1 cellular context compared by ENCODE assay signal in the genomic region with DNA sequence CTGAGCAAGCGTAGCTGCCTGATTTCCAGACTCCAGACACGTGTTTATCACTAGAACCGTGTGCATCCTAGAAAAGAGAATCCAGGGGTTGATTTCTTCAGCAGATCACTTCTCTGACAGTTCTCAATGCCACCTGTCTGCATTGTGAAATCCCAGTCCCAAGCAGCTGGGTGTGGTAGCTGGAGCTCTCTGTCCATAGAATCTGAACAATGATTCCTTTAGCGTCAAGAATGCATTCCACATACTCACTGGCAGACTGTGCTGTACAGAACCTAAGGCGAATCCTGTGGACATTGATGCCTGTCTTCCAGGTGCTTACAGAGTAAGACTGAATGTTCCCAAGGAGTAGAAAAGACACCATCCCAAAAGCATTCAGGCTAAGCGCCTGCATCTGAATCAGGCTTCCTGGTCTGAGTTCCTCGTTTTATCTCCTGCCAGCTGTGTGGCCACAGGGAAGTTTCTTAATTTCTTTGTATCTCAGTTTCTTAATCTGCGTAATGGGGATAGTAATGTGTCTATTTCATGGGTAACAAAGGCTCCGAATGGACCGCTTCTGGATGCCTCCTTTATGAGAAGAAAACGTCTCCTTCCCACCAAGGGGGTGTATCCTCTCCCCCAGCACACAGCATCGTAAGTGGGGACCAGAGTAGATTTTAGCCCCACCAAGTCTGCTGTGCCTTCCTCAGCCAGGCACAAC.
TF ChIP-seq lines count a peak whose summit lies in the region.

No MANE protein-coding gene starts in this region.

TF ChIP-seq in HepG2, 621 proteins besides CTCF, POLR2A, EP300 and RAD21:
- TF ChIP-seq ZNF703 (CRISPR knock-in tag; IDR thresholded peaks at IDR 0.05; ENCODE audit: borderline replicate concordance) (no peak), SOX13 (IDR thresholded peaks at IDR 0.05) (no peak), SOX13 (CRISPR knock-in tag; conservative IDR thresholded peaks at IDR 0.05 in 1 of 2, IDR thresholded peaks at IDR 0.05 in 1 of 2) (peak in 1 of 2 experiments; percentile 34; a peak in 1 of 4 replicates), GZF1 (CRISPR knock-in tag; IDR thresholded peaks at IDR 0.05) (no peak), MXI1 (IDR thresholded peaks at IDR 0.05; ENCODE audit: borderline replicate concordance, low read depth, low read length) (no peak), CEBPB (IDR thresholded peaks at IDR 0.05; ENCODE audit: borderline replicate concordance, low read depth, low read length) (peak; percentile 80; the same call in 1 of the 2 replicates), ZNF570 (CRISPR knock-in tag; IDR thresholded peaks at IDR 0.05; ENCODE audit: borderline replicate concordance) (no peak), TBP (CRISPR knock-in tag; IDR thresholded peaks at IDR 0.05) (no peak), NCOR1 (IDR thresholded peaks at IDR 0.05; ENCODE audit: borderline replicate concordance, low read length) (no peak), CEBPG (CRISPR knock-in tag; IDR thresholded peaks at IDR 0.05) (peak; percentile 54), CHD4 (IDR thresholded peaks at IDR 0.05; ENCODE audit: borderline replicate concordance, low read length) (no peak), ZNF629 (CRISPR knock-in tag; conservative IDR thresholded peaks at IDR 0.05) (peak; percentile 64), ZFP62 (CRISPR knock-in tag; IDR thresholded peaks at IDR 0.05) (no peak), IKZF4 (CRISPR knock-in tag; IDR thresholded peaks at IDR 0.05; ENCODE audit: borderline replicate concordance, low read depth, not compliant biosample characterization) (no peak), FOXJ3 (CRISPR knock-in tag; IDR thresholded peaks at IDR 0.05; ENCODE audit: borderline replicate concordance) (no peak), PITX1 (CRISPR knock-in tag; IDR thresholded peaks at IDR 0.05) (no peak), NFE2L2 (IDR thresholded peaks at IDR 0.05; ENCODE audit: low read length) (no peak), SAP130 (CRISPR knock-in tag; IDR thresholded peaks at IDR 0.05; ENCODE audit: low read depth) (peak; percentile 33; the same call in 1 of the 2 replicates), ZNF501 (CRISPR knock-in tag; IDR thresholded peaks at IDR 0.05) (no peak), MYNN (CRISPR knock-in tag; IDR thresholded peaks at IDR 0.05; ENCODE audit: low read depth) (no peak), RFX3 (CRISPR knock-in tag; IDR thresholded peaks at IDR 0.05) (no peak), ZNF773 (CRISPR knock-in tag; IDR thresholded peaks at IDR 0.05; ENCODE audit: borderline replicate concordance) (no peak), ZKSCAN5 (CRISPR knock-in tag; IDR thresholded peaks at IDR 0.05) (no peak), NCOA2 (CRISPR knock-in tag; IDR thresholded peaks at IDR 0.05) (no peak), ZFAT (CRISPR knock-in tag; conservative IDR thresholded peaks at IDR 0.05) (no peak), ZNF441 (CRISPR knock-in tag; IDR thresholded peaks at IDR 0.05; ENCODE audit: borderline replicate concordance) (no peak), RBAK (CRISPR knock-in tag; IDR thresholded peaks at IDR 0.05) (no peak), MEF2D (CRISPR knock-in tag; IDR thresholded peaks at IDR 0.05) (no peak), ATAD3A (CRISPR knock-in tag; IDR thresholded peaks at IDR 0.05) (no peak), ZNF619 (CRISPR knock-in tag; IDR thresholded peaks at IDR 0.05) (no peak), SMARCE1 (IDR thresholded peaks at IDR 0.05; ENCODE audit: borderline replicate concordance) (no peak), PAWR (CRISPR knock-in tag; IDR thresholded peaks at IDR 0.05; ENCODE audit: borderline replicate concordance) (no peak), ZNF33B (CRISPR knock-in tag; IDR thresholded peaks at IDR 0.05) (no peak), MYC (CRISPR knock-in tag; IDR thresholded peaks at IDR 0.05; ENCODE audit: borderline replicate concordance) (no peak), NFKB2 (CRISPR knock-in tag; IDR thresholded peaks at IDR 0.05; ENCODE audit: borderline replicate concordance) (no peak), PHF21A (CRISPR knock-in tag; IDR thresholded peaks at IDR 0.05) (no peak), ZKSCAN1 (IDR thresholded peaks at IDR 0.05; ENCODE audit: low read length) (no peak), U2AF2 (IDR thresholded peaks at IDR 0.05; ENCODE audit: low read depth, low read length) (no peak), ZNF879 (CRISPR knock-in tag; IDR thresholded peaks at IDR 0.05) (no peak), SMAD1 (CRISPR knock-in tag; IDR thresholded peaks at IDR 0.05; ENCODE audit: borderline replicate concordance, low read depth) (no peak)
- TF ChIP-seq, protein P1, sequence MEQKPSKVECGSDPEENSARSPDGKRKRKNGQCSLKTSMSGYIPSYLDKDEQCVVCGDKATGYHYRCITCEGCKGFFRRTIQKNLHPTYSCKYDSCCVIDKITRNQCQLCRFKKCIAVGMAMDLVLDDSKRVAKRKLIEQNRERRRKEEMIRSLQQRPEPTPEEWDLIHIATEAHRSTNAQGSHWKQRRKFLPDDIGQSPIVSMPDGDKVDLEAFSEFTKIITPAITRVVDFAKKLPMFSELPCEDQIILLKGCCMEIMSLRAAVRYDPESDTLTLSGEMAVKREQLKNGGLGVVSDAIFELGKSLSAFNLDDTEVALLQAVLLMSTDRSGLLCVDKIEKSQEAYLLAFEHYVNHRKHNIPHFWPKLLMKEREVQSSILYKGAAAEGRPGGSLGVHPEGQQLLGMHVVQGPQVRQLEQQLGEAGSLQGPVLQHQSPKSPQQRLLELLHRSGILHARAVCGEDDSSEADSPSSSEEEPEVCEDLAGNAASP (CRISPR knock-in tag; IDR thresholded peaks at IDR 0.05; ENCODE audit: borderline replicate concordance): no peak
- TF ChIP-seq, protein P2, sequence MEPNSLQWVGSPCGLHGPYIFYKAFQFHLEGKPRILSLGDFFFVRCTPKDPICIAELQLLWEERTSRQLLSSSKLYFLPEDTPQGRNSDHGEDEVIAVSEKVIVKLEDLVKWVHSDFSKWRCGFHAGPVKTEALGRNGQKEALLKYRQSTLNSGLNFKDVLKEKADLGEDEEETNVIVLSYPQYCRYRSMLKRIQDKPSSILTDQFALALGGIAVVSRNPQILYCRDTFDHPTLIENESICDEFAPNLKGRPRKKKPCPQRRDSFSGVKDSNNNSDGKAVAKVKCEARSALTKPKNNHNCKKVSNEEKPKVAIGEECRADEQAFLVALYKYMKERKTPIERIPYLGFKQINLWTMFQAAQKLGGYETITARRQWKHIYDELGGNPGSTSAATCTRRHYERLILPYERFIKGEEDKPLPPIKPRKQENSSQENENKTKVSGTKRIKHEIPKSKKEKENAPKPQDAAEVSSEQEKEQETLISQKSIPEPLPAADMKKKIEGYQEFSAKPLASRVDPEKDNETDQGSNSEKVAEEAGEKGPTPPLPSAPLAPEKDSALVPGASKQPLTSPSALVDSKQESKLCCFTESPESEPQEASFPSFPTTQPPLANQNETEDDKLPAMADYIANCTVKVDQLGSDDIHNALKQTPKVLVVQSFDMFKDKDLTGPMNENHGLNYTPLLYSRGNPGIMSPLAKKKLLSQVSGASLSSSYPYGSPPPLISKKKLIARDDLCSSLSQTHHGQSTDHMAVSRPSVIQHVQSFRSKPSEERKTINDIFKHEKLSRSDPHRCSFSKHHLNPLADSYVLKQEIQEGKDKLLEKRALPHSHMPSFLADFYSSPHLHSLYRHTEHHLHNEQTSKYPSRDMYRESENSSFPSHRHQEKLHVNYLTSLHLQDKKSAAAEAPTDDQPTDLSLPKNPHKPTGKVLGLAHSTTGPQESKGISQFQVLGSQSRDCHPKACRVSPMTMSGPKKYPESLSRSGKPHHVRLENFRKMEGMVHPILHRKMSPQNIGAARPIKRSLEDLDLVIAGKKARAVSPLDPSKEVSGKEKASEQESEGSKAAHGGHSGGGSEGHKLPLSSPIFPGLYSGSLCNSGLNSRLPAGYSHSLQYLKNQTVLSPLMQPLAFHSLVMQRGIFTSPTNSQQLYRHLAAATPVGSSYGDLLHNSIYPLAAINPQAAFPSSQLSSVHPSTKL (CRISPR knock-in tag; IDR thresholded peaks at IDR 0.05): peak; percentile 26; the same call in 1 of the 2 replicates
- TF ChIP-seq, protein P3, sequence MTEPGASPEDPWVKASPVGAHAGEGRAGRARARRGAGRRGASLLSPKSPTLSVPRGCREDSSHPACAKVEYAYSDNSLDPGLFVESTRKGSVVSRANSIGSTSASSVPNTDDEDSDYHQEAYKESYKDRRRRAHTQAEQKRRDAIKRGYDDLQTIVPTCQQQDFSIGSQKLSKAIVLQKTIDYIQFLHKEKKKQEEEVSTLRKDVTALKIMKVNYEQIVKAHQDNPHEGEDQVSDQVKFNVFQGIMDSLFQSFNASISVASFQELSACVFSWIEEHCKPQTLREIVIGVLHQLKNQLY (CRISPR knock-in tag; IDR thresholded peaks at IDR 0.05): no peak
- TF ChIP-seq, protein P4, sequence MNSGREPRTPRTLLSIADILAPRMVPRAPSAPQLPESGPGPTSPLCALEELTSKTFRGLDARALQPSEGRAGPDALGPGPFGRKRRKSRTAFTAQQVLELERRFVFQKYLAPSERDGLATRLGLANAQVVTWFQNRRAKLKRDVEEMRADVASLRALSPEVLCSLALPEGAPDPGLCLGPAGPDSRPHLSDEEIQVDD (CRISPR knock-in tag; IDR thresholded peaks at IDR 0.05; ENCODE audit: borderline replicate concordance): no peak
- TF ChIP-seq, protein P5, sequence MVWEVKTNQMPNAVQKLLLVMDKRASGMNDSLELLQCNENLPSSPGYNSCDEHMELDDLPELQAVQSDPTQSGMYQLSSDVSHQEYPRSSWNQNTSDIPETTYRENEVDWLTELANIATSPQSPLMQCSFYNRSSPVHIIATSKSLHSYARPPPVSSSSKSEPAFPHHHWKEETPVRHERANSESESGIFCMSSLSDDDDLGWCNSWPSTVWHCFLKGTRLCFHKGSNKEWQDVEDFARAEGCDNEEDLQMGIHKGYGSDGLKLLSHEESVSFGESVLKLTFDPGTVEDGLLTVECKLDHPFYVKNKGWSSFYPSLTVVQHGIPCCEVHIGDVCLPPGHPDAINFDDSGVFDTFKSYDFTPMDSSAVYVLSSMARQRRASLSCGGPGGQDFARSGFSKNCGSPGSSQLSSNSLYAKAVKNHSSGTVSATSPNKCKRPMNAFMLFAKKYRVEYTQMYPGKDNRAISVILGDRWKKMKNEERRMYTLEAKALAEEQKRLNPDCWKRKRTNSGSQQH (CRISPR knock-in tag; IDR thresholded peaks at IDR 0.05; ENCODE audit: low read depth): no peak
- TF ChIP-seq, protein P6, sequence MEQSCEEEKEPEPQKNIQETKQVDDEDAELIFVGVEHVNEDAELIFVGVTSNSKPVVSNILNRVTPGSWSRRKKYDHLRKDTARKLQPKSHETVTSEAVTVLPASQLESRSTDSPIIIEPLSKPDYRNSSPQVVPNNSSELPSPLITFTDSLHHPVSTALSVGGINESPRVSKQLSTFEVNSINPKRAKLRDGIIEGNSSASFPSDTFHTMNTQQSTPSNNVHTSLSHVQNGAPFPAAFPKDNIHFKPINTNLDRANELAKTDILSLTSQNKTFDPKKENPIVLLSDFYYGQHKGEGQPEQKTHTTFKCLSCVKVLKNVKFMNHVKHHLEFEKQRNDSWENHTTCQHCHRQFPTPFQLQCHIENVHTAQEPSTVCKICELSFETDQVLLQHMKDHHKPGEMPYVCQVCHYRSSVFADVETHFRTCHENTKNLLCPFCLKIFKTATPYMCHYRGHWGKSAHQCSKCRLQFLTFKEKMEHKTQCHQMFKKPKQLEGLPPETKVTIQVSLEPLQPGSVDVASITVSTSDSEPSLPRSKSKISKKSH (CRISPR knock-in tag; IDR thresholded peaks at IDR 0.05; ENCODE audit: borderline replicate concordance): no peak
- TF ChIP-seq, protein P7, sequence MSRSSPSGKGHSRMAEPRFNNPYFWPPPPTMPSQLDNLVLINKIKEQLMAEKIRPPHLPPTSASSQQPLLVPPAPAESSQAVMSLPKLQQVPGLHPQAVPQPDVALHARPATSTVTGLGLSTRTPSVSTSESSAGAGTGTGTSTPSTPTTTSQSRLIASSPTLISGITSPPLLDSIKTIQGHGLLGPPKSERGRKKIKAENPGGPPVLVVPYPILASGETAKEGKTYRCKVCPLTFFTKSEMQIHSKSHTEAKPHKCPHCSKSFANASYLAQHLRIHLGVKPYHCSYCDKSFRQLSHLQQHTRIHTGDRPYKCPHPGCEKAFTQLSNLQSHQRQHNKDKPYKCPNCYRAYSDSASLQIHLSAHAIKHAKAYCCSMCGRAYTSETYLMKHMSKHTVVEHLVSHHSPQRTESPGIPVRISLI (CRISPR knock-in tag; IDR thresholded peaks at IDR 0.05; ENCODE audit: borderline replicate concordance): no peak
- TF ChIP-seq, protein P8, sequence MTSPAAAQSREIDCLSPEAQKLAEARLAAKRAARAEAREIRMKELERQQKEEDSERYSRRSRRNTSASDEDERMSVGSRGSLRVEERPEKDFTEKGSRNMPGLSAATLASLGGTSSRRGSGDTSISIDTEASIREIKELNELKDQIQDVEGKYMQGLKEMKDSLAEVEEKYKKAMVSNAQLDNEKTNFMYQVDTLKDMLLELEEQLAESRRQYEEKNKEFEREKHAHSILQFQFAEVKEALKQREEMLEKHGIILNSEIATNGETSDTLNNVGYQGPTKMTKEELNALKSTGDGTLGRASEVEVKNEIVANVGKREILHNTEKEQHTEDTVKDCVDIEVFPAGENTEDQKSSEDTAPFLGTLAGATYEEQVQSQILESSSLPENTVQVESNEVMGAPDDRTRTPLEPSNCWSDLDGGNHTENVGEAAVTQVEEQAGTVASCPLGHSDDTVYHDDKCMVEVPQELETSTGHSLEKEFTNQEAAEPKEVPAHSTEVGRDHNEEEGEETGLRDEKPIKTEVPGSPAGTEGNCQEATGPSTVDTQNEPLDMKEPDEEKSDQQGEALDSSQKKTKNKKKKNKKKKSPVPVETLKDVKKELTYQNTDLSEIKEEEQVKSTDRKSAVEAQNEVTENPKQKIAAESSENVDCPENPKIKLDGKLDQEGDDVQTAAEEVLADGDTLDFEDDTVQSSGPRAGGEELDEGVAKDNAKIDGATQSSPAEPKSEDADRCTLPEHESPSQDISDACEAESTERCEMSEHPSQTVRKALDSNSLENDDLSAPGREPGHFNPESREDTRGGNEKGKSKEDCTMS (CRISPR knock-in tag; conservative IDR thresholded peaks at IDR 0.05): no peak
- TF ChIP-seq, protein P9, sequence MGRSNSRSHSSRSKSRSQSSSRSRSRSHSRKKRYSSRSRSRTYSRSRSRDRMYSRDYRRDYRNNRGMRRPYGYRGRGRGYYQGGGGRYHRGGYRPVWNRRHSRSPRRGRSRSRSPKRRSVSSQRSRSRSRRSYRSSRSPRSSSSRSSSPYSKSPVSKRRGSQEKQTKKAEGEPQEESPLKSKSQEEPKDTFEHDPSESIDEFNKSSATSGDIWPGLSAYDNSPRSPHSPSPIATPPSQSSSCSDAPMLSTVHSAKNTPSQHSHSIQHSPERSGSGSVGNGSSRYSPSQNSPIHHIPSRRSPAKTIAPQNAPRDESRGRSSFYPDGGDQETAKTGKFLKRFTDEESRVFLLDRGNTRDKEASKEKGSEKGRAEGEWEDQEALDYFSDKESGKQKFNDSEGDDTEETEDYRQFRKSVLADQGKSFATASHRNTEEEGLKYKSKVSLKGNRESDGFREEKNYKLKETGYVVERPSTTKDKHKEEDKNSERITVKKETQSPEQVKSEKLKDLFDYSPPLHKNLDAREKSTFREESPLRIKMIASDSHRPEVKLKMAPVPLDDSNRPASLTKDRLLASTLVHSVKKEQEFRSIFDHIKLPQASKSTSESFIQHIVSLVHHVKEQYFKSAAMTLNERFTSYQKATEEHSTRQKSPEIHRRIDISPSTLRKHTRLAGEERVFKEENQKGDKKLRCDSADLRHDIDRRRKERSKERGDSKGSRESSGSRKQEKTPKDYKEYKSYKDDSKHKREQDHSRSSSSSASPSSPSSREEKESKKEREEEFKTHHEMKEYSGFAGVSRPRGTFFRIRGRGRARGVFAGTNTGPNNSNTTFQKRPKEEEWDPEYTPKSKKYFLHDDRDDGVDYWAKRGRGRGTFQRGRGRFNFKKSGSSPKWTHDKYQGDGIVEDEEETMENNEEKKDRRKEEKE (IDR thresholded peaks at IDR 0.05): no peak
